In the genomic region with DNA sequence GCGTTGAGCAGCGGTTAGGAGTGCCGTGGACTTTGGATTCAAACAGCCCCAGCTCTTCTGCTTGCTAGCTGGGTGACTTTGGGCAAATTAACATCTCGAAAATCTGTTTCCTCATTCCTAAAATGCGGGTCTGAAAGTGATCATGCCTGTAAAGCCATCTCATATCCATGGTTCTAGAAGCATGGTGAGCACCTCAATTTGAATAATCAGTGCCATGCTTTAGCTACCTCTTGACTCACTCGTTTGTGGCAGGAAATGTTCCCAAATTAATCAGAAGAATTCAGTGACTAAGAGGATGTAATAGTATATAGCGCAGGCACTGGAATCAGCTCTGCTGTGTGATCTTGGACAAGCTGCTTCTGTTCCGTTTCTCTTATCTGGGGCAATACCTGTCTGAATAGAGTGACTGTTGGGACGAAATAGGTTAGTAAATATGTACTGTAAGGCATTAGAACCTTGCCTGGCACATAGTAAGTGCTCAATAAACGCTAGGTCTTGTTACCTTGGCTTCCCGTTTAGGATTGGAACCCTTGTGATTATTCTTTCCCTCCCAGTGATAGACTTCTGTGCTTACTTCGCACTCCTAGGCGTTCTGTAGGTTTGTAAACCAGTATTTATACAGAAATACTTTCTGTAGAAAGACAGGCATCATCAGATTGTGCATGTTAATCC, we compare ENCODE assay signal across 8 cellular contexts. TPM values are rescaled to one million over a fixed set of nuclear protein-coding genes. Genes with fewer than 3 reads are reported as not detected.
DNase-seq lines count a peak whose midpoint lies in the region; TF ChIP-seq lines count a peak whose summit lies in the region.

No MANE protein-coding gene starts in this region.

- H3K27ac Mint-ChIP-seq in stimulated activated naive CD8-positive, alpha-beta T cell treated with anti-CD3 and anti-CD28 coated beads, Interleukin-15, Interleukin-2, amounts not matched to agents 100 ng/mL and 50 ng/mL, for 24 hours = peak overlapping the region; percentile 84

- H3K27ac ChIP-seq in C4-2B (peak overlapping the region; percentile 81), HUES6 (ENCODE audit: low read depth, low read length) (no peak overlapping the region)

- no peaks in the 10 kb centered on the region for H3K9me3 Mint-ChIP-seq in stimulated activated naive CD8-positive, alpha-beta T cell treated with anti-CD3 and anti-CD28 coated beads, Interleukin-15, Interleukin-2, amounts not matched to agents 100 ng/mL and 50 ng/mL, for 24 hours

- H3K4me3 Mint-ChIP-seq in stimulated activated naive CD8-positive, alpha-beta T cell treated with anti-CD3 and anti-CD28 coated beads, Interleukin-15, Interleukin-2, amounts not matched to agents 100 ng/mL and 50 ng/mL, for 24 hours = peak overlapping the region; percentile 87

- H3K4me1 ChIP-seq in HUES6 (ENCODE audit: control insufficient read depth, insufficient read depth, low read length) = peaks cover 10% of the 10 kb centered on the region; the same call in 1 of the 2 replicates

- H3K27me3 Mint-ChIP-seq in stimulated activated naive CD8-positive, alpha-beta T cell treated with anti-CD3 and anti-CD28 coated beads, Interleukin-15, Interleukin-2, amounts not matched to agents 100 ng/mL and 50 ng/mL, for 24 hours = peaks cover 22% of the 10 kb centered on the region

- no peaks in the 10 kb centered on the region for H3K36me3 Mint-ChIP-seq in stimulated activated naive CD8-positive, alpha-beta T cell treated with anti-CD3 and anti-CD28 coated beads, Interleukin-15, Interleukin-2, amounts not matched to agents 100 ng/mL and 50 ng/mL, for 24 hours (ENCODE audit: low read depth)

- peak; percentile 73 for DNase-seq in amniotic stem cell (lab: John Stamatoyannopoulos, UW)
- DNase-seq in iris pigment epithelial cell (ENCODE audit: low read depth) = peak; percentile 84
- DNase-seq in globus pallidus (ENCODE audit: low spot score) = no peak
- DNase-seq in AML-193 (lab: John Stamatoyannopoulos, UW) = no peak
- DNase-seq in cerebellum (ENCODE audit: low spot score) = no peak

- no peaks in the 10 kb centered on the region for H3K36me3 ChIP-seq in HUES6 (ENCODE audit: control insufficient read depth, insufficient read depth, low read length)

- H3K4me1 Mint-ChIP-seq in stimulated activated naive CD8-positive, alpha-beta T cell treated with anti-CD3 and anti-CD28 coated beads, Interleukin-15, Interleukin-2, amounts not matched to agents 100 ng/mL and 50 ng/mL, for 24 hours (ENCODE audit: low read depth) = peaks cover 20% of the 10 kb centered on the region

- peak overlapping the region; percentile 76 for H3K4me3 ChIP-seq in HUES6 (ENCODE audit: low read depth, low read length)

- H3K9me3 ChIP-seq in HUES6 (ENCODE audit: control insufficient read depth, insufficient read depth, low read depth, low read length) = no peaks in the 10 kb centered on the region

- TF ChIP-seq CTCF in C4-2B (conservative IDR thresholded peaks at IDR 0.05) = no peak

- peak overlapping the region; percentile 68 for H3K9ac ChIP-seq in HUES6 (ENCODE audit: low read length)

- peaks cover 18% of the 10 kb centered on the region for H3K27me3 ChIP-seq in HUES6 (ENCODE audit: control insufficient read depth, insufficient read depth, low read length)

RNA-seq across cellular contexts. Expression of a gene that starts 0.8 kb away (rescaled TPM):
- total RNA-seq in cerebellum = 2.1 TPM

RNA-seq across cellular contexts. Expression of a gene that starts 32.4 kb away (rescaled TPM):
- 50.1 TPM for total RNA-seq in cerebellum

RNA-seq across cellular contexts. Expression of a gene that starts 53.0 kb away (rescaled TPM):
- total RNA-seq in cerebellum = 1.1 TPM

RNA-seq across cellular contexts. Expression of a gene that starts 53.1 kb away (rescaled TPM):
- total RNA-seq in cerebellum = 12.4 TPM

Comparison
In these comparisons a context has a peak if more than half of its experiments do, and no peak if none do; other contexts are left out.
1. DNase-seq: peak in amniotic stem cell (single experiment) and iris pigment epithelial cell (single experiment); none in globus pallidus (single experiment), AML-193 (0 of 2) and cerebellum (single experiment).